26 cellular contexts compared by ENCODE assay signal in genomic region chr16:8641671-8642070, GRCh38. TPM values are rescaled to one million over a fixed set of nuclear protein-coding genes. Genes with fewer than 3 reads are reported as not detected.
DNase-seq lines count a peak whose midpoint lies in the region; ATAC-seq and TF ChIP-seq lines count a peak whose summit lies in the region.
"Had no signal": no experiment of that assay in that cellular context is flagged by ENCODE, and none has a peak within 500 bp of the region (broad histone marks: within the 10 kb centered on the region; RNA-seq: fewer than 3 reads in every experiment).

No MANE protein-coding gene starts in this region.

- no peaks in the 10 kb centered on the region for H3K9me3 Mint-ChIP-seq in WTC11
- H3K9me3 Mint-ChIP-seq in stimulated activated memory B cell treated with anti-CD40 and anti-IgM and Interleukin-4, amounts not matched to agents 10 μg/mL and 1 μg/mL and 100 μg/mL, for 72 hours, result no peaks in the 10 kb centered on the region
- H3K9me3 Mint-ChIP-seq: activated T-cell treated with anti-CD3 and anti-CD28 coated beads, Interleukin-2, amount 50 U/mL, for 72 hours; brain; CD4-positive, alpha-beta memory T cell; GM23338; memory B cell; T-helper 1 cell treated with Interleukin-12 subunit alpha and Interleukin-12 subunit beta and Interleukin-4 antibody, amounts not matched to agents 30 μg/mL and 1 μg/mL, for 36 hours had no signal

- peaks cover 86% of the 10 kb centered on the region for H3K36me3 Mint-ChIP-seq in WTC11
- H3K36me3 Mint-ChIP-seq in stimulated activated memory B cell treated with anti-CD40 and anti-IgM and Interleukin-4, amounts not matched to agents 10 μg/mL and 1 μg/mL and 100 μg/mL, for 72 hours, result peaks cover 90% of the 10 kb centered on the region

- peak; percentile 46 for DNase-seq in G401 (ENCODE audit: low spot score)
- DNase-seq in WTC11 (ENCODE audit: low spot score), result no peak
- DNase-seq in head of caudate nucleus, result peak in 34 of 42 donors; percentile 18 to 72 (median 44)
- no peak for DNase-seq in AG08396 (ENCODE audit: low spot score)
- DNase-seq in HCEC 1CT, result no peak
- DNase-seq: activated CD4-positive, alpha-beta T cell treated with anti-CD3 and anti-CD28 coated beads for 48 hours; activated naive CD4-positive, alpha-beta T cell; activated T-cell treated with anti-CD3 and anti-CD28 coated beads, Interleukin-2, amount 50 U/mL, for 72 hours; CD4-positive, alpha-beta memory T cell; effector CD8-positive, alpha-beta T cell; EL; heart right ventricle; Karpas-422; NCI-H1436; NCI-H446 treated with DMSO at 0.1 percent for 48 hours; NCI-H82; RPMI8226; trophoblast cell had no signal

- intact Hi-C loops in head of caudate nucleus (cut with DNase I), result no loop called here

- no peaks in the 10 kb centered on the region for H3K4me1 Mint-ChIP-seq in WTC11
- peaks cover 5% of the 10 kb centered on the region for H3K4me1 Mint-ChIP-seq in stimulated activated memory B cell treated with anti-CD40 and anti-IgM and Interleukin-4, amounts not matched to agents 10 μg/mL and 1 μg/mL and 100 μg/mL, for 72 hours
- H3K4me1 Mint-ChIP-seq: brain, GM23338 had no signal

- 0 out of 2 replicates have a peak overlapping the region, but pooled peaks have one; percentile 49 for H3K27ac Mint-ChIP-seq in WTC11
- H3K27ac Mint-ChIP-seq in stimulated activated memory B cell treated with anti-CD40 and anti-IgM and Interleukin-4, amounts not matched to agents 10 μg/mL and 1 μg/mL and 100 μg/mL, for 72 hours, result peak overlapping the region; percentile 27
- H3K27ac Mint-ChIP-seq: activated T-cell treated with anti-CD3 and anti-CD28 coated beads, Interleukin-2, amount 50 U/mL, for 72 hours; brain; GM23338; memory B cell; T-helper 1 cell treated with Interleukin-12 subunit alpha and Interleukin-12 subunit beta and Interleukin-4 antibody, amounts not matched to agents 30 μg/mL and 1 μg/mL, for 36 hours had no signal

- CTCF ChIA-PET in WTC11 (lab: Charles Lee), result interaction anchor here (3.0 kb wide), 1 partner anchor 74 kb away, joined by 9 read pairs; no protein-coding TSS in a partner anchor

- H3K27me3 Mint-ChIP-seq in WTC11 (ENCODE audit: low read depth), result no peaks in the 10 kb centered on the region; the same call in 1 of the 2 replicates
- H3K27me3 Mint-ChIP-seq in stimulated activated memory B cell treated with anti-CD40 and anti-IgM and Interleukin-4, amounts not matched to agents 10 μg/mL and 1 μg/mL and 100 μg/mL, for 72 hours, result no peaks in the 10 kb centered on the region
- H3K27me3 Mint-ChIP-seq: brain; CD4-positive, alpha-beta memory T cell; memory B cell had no signal

- H3K4me3 Mint-ChIP-seq in WTC11, result no peak overlapping the region
- no peak overlapping the region for H3K4me3 Mint-ChIP-seq in stimulated activated memory B cell treated with anti-CD40 and anti-IgM and Interleukin-4, amounts not matched to agents 10 μg/mL and 1 μg/mL and 100 μg/mL, for 72 hours
- H3K4me3 Mint-ChIP-seq: activated T-cell treated with anti-CD3 and anti-CD28 coated beads, Interleukin-2, amount 50 U/mL, for 72 hours; brain; CD4-positive, alpha-beta memory T cell; GM23338; memory B cell; T-helper 1 cell treated with Interleukin-12 subunit alpha and Interleukin-12 subunit beta and Interleukin-4 antibody, amounts not matched to agents 30 μg/mL and 1 μg/mL, for 36 hours had no signal

- in situ Hi-C loops in G401 (cut with HindIII; ENCODE audit: low sequenced_read_pairs), result no loop called here

- POLR2A ChIA-PET in WTC11 (lab: Charles Lee), result no interaction called here

- ATAC-seq in WTC11 (no peak), HG02763 (IDR thresholded peaks at IDR 0.05; ENCODE audit: unreplicated experiment) (no peak)
- ATAC-seq in stimulated activated memory B cell treated with anti-CD40 and anti-IgM and Interleukin-4, amounts not matched to agents 10 μg/mL and 1 μg/mL and 100 μg/mL, for 72 hours, result no peak
- ATAC-seq: activated T-cell treated with anti-CD3 and anti-CD28 coated beads, Interleukin-2, amount 50 U/mL, for 72 hours; GM23338 had no signal

- no peak for TF ChIP-seq CTCF in WTC11 (IDR thresholded peaks at IDR 0.05)

TF ChIP-seq in WTC11, 78 proteins besides CTCF, POLR2A, EP300 and RAD21:
- TF ChIP-seq NR2C2 (CRISPR knock-in tag; IDR thresholded peaks at IDR 0.05), result no peak
- TF ChIP-seq EMX1 (CRISPR knock-in tag; IDR thresholded peaks at IDR 0.05), result no peak

RNA-seq across cellular contexts. Expression of gene METTL22, which starts 20.2 kb away (rescaled TPM):
- 9.1 and 19.8 TPM in 2 replicates for total RNA-seq in G401 (2014; rRNA removed; shearing (Covaris generic))
- total RNA-seq in WTC11 (2021), result 48.1 to 82.0 TPM (median 52.9 TPM) in 3 replicates

RNA-seq across cellular contexts. Expression of gene ABAT, which starts 32.7 kb away (rescaled TPM):
- total RNA-seq in G401 (2014; rRNA removed; shearing (Covaris generic)), result 7.2 and 8.0 TPM in 2 replicates
- 4.4 to 6.6 TPM (median 5.4 TPM) in 3 replicates for total RNA-seq in WTC11 (2021)

RNA-seq across cellular contexts. Expression of gene TMEM114, which starts 51.4 kb away (rescaled TPM):
- not detected in 2 replicates for total RNA-seq in G401 (2014; rRNA removed; shearing (Covaris generic))
- 0.37 to 1.1 TPM (median 0.60 TPM) in 3 replicates for total RNA-seq in WTC11 (2021)
- total RNA-seq: activated T-cell treated with anti-CD3 and anti-CD28 coated beads, Interleukin-2, amount 50 U/mL, for 72 hours; CD4-positive, alpha-beta memory T cell; fibroblast of villous mesenchyme; pulmonary artery endothelial cell had no signal

Comparison
In these comparisons a context has a peak if more than half of its experiments do, and no peak if none do; other contexts are left out.
1. DNase-seq: peak in G401 (single experiment) and head of caudate nucleus (34 of 42); none in WTC11 (single experiment), AG08396 (single experiment) and HCEC 1CT (single experiment).